Comparison of ENCODE assay signal across 2 cellular contexts in the genomic region with DNA sequence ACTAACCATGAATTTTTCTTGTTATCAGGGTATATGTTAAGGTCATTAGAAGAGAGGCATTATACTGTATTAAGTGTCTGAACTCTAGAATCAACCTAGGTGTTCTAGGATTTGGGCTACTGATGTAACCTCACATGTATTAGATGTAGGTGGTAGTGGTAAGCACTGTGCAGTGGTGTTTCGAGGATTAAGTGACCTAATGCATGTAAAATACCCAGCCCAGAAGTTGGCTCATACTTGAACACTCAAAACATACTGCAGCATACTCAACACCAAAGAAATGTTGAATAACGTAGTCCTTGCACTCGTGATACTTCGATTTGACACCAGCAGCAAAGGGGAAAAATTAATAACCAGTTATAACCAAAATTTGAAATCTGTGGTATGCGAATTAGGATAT.
TF ChIP-seq lines count a peak whose summit lies in the region.

No MANE protein-coding gene starts in this region.

TF ChIP-seq in HepG2, 621 proteins besides CTCF, POLR2A, EP300 and RAD21:
- TF ChIP-seq, protein P1, sequence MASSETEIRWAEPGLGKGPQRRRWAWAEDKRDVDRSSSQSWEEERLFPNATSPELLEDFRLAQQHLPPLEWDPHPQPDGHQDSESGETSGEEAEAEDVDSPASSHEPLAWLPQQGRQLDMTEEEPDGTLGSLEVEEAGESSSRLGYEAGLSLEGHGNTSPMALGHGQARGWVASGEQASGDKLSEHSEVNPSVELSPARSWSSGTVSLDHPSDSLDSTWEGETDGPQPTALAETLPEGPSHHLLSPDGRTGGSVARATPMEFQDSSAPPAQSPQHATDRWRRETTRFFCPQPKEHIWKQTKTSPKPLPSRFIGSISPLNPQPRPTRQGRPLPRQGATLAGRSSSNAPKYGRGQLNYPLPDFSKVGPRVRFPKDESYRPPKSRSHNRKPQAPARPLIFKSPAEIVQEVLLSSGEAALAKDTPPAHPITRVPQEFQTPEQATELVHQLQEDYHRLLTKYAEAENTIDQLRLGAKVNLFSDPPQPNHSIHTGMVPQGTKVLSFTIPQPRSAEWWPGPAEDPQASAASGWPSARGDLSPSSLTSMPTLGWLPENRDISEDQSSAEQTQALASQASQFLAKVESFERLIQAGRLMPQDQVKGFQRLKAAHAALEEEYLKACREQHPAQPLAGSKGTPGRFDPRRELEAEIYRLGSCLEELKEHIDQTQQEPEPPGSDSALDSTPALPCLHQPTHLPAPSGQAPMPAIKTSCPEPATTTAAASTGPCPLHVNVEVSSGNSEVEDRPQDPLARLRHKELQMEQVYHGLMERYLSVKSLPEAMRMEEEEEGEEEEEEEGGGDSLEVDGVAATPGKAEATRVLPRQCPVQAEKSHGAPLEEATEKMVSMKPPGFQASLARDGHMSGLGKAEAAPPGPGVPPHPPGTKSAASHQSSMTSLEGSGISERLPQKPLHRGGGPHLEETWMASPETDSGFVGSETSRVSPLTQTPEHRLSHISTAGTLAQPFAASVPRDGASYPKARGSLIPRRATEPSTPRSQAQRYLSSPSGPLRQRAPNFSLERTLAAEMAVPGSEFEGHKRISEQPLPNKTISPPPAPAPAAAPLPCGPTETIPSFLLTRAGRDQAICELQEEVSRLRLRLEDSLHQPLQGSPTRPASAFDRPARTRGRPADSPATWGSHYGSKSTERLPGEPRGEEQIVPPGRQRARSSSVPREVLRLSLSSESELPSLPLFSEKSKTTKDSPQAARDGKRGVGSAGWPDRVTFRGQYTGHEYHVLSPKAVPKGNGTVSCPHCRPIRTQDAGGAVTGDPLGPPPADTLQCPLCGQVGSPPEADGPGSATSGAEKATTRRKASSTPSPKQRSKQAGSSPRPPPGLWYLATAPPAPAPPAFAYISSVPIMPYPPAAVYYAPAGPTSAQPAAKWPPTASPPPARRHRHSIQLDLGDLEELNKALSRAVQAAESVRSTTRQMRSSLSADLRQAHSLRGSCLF (CRISPR knock-in tag; IDR thresholded peaks at IDR 0.05; ENCODE audit: borderline replicate concordance) = no peak
- TF ChIP-seq ZNF614 (CRISPR knock-in tag; IDR thresholded peaks at IDR 0.05; ENCODE audit: borderline replicate concordance) (no peak), ZNF160 (CRISPR knock-in tag; IDR thresholded peaks at IDR 0.05) (no peak), ZEB1 (IDR thresholded peaks at IDR 0.05; ENCODE audit: insufficient replicate concordance, low read depth) (no peak), ZNF367 (CRISPR knock-in tag; IDR thresholded peaks at IDR 0.05; ENCODE audit: borderline replicate concordance) (no peak), RFX5 (IDR thresholded peaks at IDR 0.05; ENCODE audit: low read depth, low read length) (no peak), ZNF121 (CRISPR knock-in tag; IDR thresholded peaks at IDR 0.05) (no peak)
- TF ChIP-seq, protein P2, sequence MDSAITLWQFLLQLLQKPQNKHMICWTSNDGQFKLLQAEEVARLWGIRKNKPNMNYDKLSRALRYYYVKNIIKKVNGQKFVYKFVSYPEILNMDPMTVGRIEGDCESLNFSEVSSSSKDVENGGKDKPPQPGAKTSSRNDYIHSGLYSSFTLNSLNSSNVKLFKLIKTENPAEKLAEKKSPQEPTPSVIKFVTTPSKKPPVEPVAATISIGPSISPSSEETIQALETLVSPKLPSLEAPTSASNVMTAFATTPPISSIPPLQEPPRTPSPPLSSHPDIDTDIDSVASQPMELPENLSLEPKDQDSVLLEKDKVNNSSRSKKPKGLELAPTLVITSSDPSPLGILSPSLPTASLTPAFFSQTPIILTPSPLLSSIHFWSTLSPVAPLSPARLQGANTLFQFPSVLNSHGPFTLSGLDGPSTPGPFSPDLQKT (CRISPR knock-in tag; IDR thresholded peaks at IDR 0.05; ENCODE audit: borderline replicate concordance) = no peak
- TF ChIP-seq, protein P3, sequence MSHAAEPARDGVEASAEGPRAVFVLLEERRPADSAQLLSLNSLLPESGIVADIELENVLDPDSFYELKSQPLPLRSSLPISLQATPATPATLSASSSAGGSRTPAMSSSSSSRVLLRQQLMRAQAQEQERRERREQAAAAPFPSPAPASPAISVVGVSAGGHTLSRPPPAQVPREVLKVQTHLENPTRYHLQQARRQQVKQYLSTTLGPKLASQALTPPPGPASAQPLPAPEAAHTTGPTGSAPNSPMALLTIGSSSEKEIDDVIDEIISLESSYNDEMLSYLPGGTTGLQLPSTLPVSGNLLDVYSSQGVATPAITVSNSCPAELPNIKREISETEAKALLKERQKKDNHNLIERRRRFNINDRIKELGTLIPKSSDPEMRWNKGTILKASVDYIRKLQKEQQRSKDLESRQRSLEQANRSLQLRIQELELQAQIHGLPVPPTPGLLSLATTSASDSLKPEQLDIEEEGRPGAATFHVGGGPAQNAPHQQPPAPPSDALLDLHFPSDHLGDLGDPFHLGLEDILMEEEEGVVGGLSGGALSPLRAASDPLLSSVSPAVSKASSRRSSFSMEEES (CRISPR knock-in tag; IDR thresholded peaks at IDR 0.05) = no peak

TF ChIP-seq in GM12878, 131 proteins besides CTCF, POLR2A, EP300 and RAD21:
- TF ChIP-seq LARP7 (IDR thresholded peaks at IDR 0.05) (no peak), JUND (IDR thresholded peaks at IDR 0.05; ENCODE audit: low read depth, low read length) (no peak), TCF7 (IDR thresholded peaks at IDR 0.05; ENCODE audit: borderline replicate concordance) (no peak)
- TF ChIP-seq, protein P4, sequence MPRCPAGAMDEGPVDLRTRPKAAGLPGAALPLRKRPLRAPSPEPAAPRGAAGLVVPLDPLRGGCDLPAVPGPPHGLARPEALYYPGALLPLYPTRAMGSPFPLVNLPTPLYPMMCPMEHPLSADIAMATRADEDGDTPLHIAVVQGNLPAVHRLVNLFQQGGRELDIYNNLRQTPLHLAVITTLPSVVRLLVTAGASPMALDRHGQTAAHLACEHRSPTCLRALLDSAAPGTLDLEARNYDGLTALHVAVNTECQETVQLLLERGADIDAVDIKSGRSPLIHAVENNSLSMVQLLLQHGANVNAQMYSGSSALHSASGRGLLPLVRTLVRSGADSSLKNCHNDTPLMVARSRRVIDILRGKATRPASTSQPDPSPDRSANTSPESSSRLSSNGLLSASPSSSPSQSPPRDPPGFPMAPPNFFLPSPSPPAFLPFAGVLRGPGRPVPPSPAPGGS (IDR thresholded peaks at IDR 0.05; ENCODE audit: borderline replicate concordance, insufficient read depth, low read depth, low read length, poor library complexity, severe bottlenecking) = no peak
TF ChIP-seq in GM12878: peak in this region for 0.
